ENCODE assay signal across 23 cellular contexts in genomic region chr9:20464242-20464641, GRCh38.
"Had no signal": no experiment of that assay in that cellular context is flagged by ENCODE, and none has a peak within 500 bp of the region (broad histone marks: within the 10 kb centered on the region; RNA-seq: fewer than 3 reads in every experiment).

No MANE protein-coding gene starts in this region.

- H3K36me3 ChIP-seq: esophagus squamous epithelium, gastrocnemius medialis, heart right ventricle, left lung, lower lobe of right lung had no signal

- H3K4me3 Mint-ChIP-seq: mesothelial cell of epicardium had no signal

- H3K27me3 Mint-ChIP-seq: naive thymus-derived CD4-positive, alpha-beta T cell had no signal

- H3K4me1 ChIP-seq: esophagus squamous epithelium, left lung, lower lobe of right lung had no signal

- DNase-seq: dermis blood vessel endothelial cell; dorsolateral prefrontal cortex; effector CD4-positive, alpha-beta T cell; effector memory CD4-positive, alpha-beta T cell; erythroblast; esophagus squamous epithelium; foreskin fibroblast; foreskin melanocyte; gastrocnemius medialis; glutamatergic neuron; head of caudate nucleus; heart right ventricle; hippocampal formation; left cardiac atrium; left lung; left ventricle myocardium superior; lower lobe of right lung; mesenchymal stem cell; naive thymus-derived CD4-positive, alpha-beta T cell had no signal

- H3K36me3 Mint-ChIP-seq: mesothelial cell of epicardium had no signal

- H3K4me3 ChIP-seq: coronary artery, dorsolateral prefrontal cortex, esophagus squamous epithelium, gastrocnemius medialis, heart right ventricle, left lung, lower lobe of right lung had no signal

- H3K27me3 ChIP-seq: dorsolateral prefrontal cortex, esophagus squamous epithelium, gastrocnemius medialis, heart right ventricle, left lung had no signal

- H3K9me3 Mint-ChIP-seq: mesothelial cell of epicardium had no signal

- H3K27ac Mint-ChIP-seq: mesothelial cell of epicardium had no signal

- H3K27ac ChIP-seq: coronary artery, dorsolateral prefrontal cortex, epithelial cell of prostate, esophagus squamous epithelium, gastrocnemius medialis, heart right ventricle, left lung, lower lobe of right lung had no signal

- ATAC-seq: esophagus mucosa; gastrocnemius medialis; heart right ventricle; left cardiac atrium; left lung; left ventricle myocardium superior; lower lobe of right lung; naive thymus-derived CD4-positive, alpha-beta T cell had no signal

- H3K9me3 ChIP-seq: esophagus squamous epithelium, gastrocnemius medialis, heart right ventricle, left lung, lower lobe of right lung had no signal
